1 cellular context compared by ENCODE assay signal in genomic region chr21:45412491-45412890, GRCh38.
TF ChIP-seq lines count a peak whose summit lies in the region.

No MANE protein-coding gene starts in this region.

TF ChIP-seq in WTC11, 78 proteins besides CTCF, POLR2A, EP300 and RAD21 (continued from another document):
- no peak for TF ChIP-seq ATF6 (CRISPR knock-in tag; IDR thresholded peaks at IDR 0.05)
